Comparison of ENCODE assay signal across 20 cellular contexts in genomic region chrX:64230123-64230970, GRCh38. TPM values are rescaled to one million over a fixed set of nuclear protein-coding genes. Genes with fewer than 3 reads are reported as not detected.
"Had no signal": no experiment of that assay in that cellular context is flagged by ENCODE, and none has a peak within 500 bp of the region (broad histone marks: within the 10 kb centered on the region; RNA-seq: fewer than 3 reads in every experiment).

Gene ASB12, minus strand, starts transcription at chrX:64230607. Its CDS starts 4,957 bp downstream, at chrX:64225650.

- H3K27me3 Mint-ChIP-seq: activated CD4-positive, alpha-beta T cell treated with anti-CD3 and anti-CD28 coated beads, Interleukin-2, amount 10 ng/mL, durations not matched to agents 24 days and 14 days; activated naive CD8-positive, alpha-beta T cell treated with anti-CD3 and anti-CD28 coated beads, Interleukin-2, amount 10 ng/mL, durations not matched to agents 7 days and 5 days; naive thymus-derived CD4-positive, alpha-beta T cell had no signal

- H3K9me3 ChIP-seq: neutrophil, thyroid gland had no signal

- H3K27ac Mint-ChIP-seq: activated CD4-positive, alpha-beta T cell treated with anti-CD3 and anti-CD28 coated beads, Interleukin-2, amount 10 ng/mL, durations not matched to agents 24 days and 14 days; activated naive CD8-positive, alpha-beta T cell treated with anti-CD3 and anti-CD28 coated beads, Interleukin-2, amount 10 ng/mL, durations not matched to agents 7 days and 5 days; activated T-helper 1 cell treated with anti-CD3 and anti-CD28 coated beads, Interleukin-12 subunit alpha, Interleukin-12 subunit beta, Interleukin-2, Interleukin-4 antibody, amounts not matched to agents 30 ng/mL and 10 ng/mL and 1 ng/mL, durations not matched to agents 14 hours and 24 hours and 36 hours; naive thymus-derived CD4-positive, alpha-beta T cell; stimulated activated naive B cell treated with anti-CD40 and anti-IgM and Interleukin-4, amounts not matched to agents 10 μg/mL and 1 μg/mL and 100 μg/mL, for 72 hours had no signal

- H3K36me3 ChIP-seq: brain microvascular endothelial cell, neutrophil, thyroid gland had no signal

- H3K27me3 ChIP-seq: brain microvascular endothelial cell, neutrophil, thyroid gland had no signal

- H3K4me1 Mint-ChIP-seq: activated CD4-positive, alpha-beta T cell treated with anti-CD3 and anti-CD28 coated beads, Interleukin-2, amount 10 ng/mL, durations not matched to agents 24 days and 14 days; activated naive CD8-positive, alpha-beta T cell treated with anti-CD3 and anti-CD28 coated beads, Interleukin-2, amount 10 ng/mL, durations not matched to agents 7 days and 5 days; stimulated activated naive B cell treated with anti-CD40 and anti-IgM and Interleukin-4, amounts not matched to agents 10 μg/mL and 1 μg/mL and 100 μg/mL, for 72 hours had no signal

- H3K9ac ChIP-seq: parathyroid adenoma had no signal

- H3K4me1 ChIP-seq: parathyroid adenoma, thyroid gland had no signal

- H3K27ac ChIP-seq: brain microvascular endothelial cell, neutrophil, parathyroid adenoma, thyroid gland had no signal

- H3K36me3 Mint-ChIP-seq: activated naive CD8-positive, alpha-beta T cell treated with anti-CD3 and anti-CD28 coated beads, Interleukin-2, amount 10 ng/mL, durations not matched to agents 7 days and 5 days; stimulated activated naive B cell treated with anti-CD40 and anti-IgM and Interleukin-4, amounts not matched to agents 10 μg/mL and 1 μg/mL and 100 μg/mL, for 72 hours had no signal

- H3K9me3 Mint-ChIP-seq: activated CD4-positive, alpha-beta T cell treated with anti-CD3 and anti-CD28 coated beads, Interleukin-2, amount 10 ng/mL, durations not matched to agents 24 days and 14 days; activated naive CD8-positive, alpha-beta T cell treated with anti-CD3 and anti-CD28 coated beads, Interleukin-2, amount 10 ng/mL, durations not matched to agents 7 days and 5 days; activated T-helper 1 cell treated with anti-CD3 and anti-CD28 coated beads, Interleukin-12 subunit alpha, Interleukin-12 subunit beta, Interleukin-2, Interleukin-4 antibody, amounts not matched to agents 30 ng/mL and 10 ng/mL and 1 ng/mL, durations not matched to agents 14 hours and 24 hours and 36 hours had no signal

- H2AFZ ChIP-seq: parathyroid adenoma had no signal

- DNase-seq: activated CD4-positive, alpha-beta T cell treated with anti-CD3 and anti-CD28 coated beads, Interleukin-2, amount 10 ng/mL, durations not matched to agents 24 days and 14 days; activated naive CD8-positive, alpha-beta T cell treated with anti-CD3 and anti-CD28 coated beads, Interleukin-2, amount 10 ng/mL, durations not matched to agents 7 days and 5 days; brain microvascular endothelial cell; cortex of kidney; effector CD4-positive, alpha-beta T cell; foreskin fibroblast; glutamatergic neuron; left cardiac atrium; naive thymus-derived CD4-positive, alpha-beta T cell; stimulated activated CD4-positive, alpha-beta T cell treated with anti-CD3 and anti-CD28 coated beads, Interleukin-15, amount 100 ng/mL, for 24 hours; stimulated activated CD4-positive, alpha-beta T cell treated with anti-CD3 and anti-CD28 coated beads, Interleukin-4, amount 100 ng/mL, for 1 hour; stimulated activated naive B cell treated with anti-CD40 and anti-IgM and Interleukin-4, amounts not matched to agents 10 μg/mL and 1 μg/mL and 100 μg/mL, for 72 hours; T-helper 2 cell; thyroid gland had no signal

- H3K4me3 Mint-ChIP-seq: activated CD4-positive, alpha-beta T cell treated with anti-CD3 and anti-CD28 coated beads, Interleukin-2, amount 10 ng/mL, durations not matched to agents 24 days and 14 days; activated naive CD8-positive, alpha-beta T cell treated with anti-CD3 and anti-CD28 coated beads, Interleukin-2, amount 10 ng/mL, durations not matched to agents 7 days and 5 days; activated T-helper 1 cell treated with anti-CD3 and anti-CD28 coated beads, Interleukin-12 subunit alpha, Interleukin-12 subunit beta, Interleukin-2, Interleukin-4 antibody, amounts not matched to agents 30 ng/mL and 10 ng/mL and 1 ng/mL, durations not matched to agents 14 hours and 24 hours and 36 hours; naive thymus-derived CD4-positive, alpha-beta T cell; stimulated activated naive B cell treated with anti-CD40 and anti-IgM and Interleukin-4, amounts not matched to agents 10 μg/mL and 1 μg/mL and 100 μg/mL, for 72 hours had no signal

- H3K4me3 ChIP-seq: lung, thyroid gland had no signal

- ATAC-seq: naive thymus-derived CD4-positive, alpha-beta T cell; stimulated activated naive B cell treated with anti-CD40 and anti-IgM and Interleukin-4, amounts not matched to agents 10 μg/mL and 1 μg/mL and 100 μg/mL, for 72 hours had no signal

- H3K79me2 ChIP-seq: parathyroid adenoma had no signal

RNA-seq across cellular contexts. Expression of gene ASB12, which starts in this region (rescaled TPM):
- total RNA-seq: activated CD4-positive, alpha-beta T cell treated with anti-CD3 and anti-CD28 coated beads, Interleukin-2, amount 10 ng/mL, durations not matched to agents 24 days and 14 days; activated T-helper 1 cell treated with anti-CD3 and anti-CD28 coated beads, Interleukin-12 subunit alpha, Interleukin-12 subunit beta, Interleukin-2, Interleukin-4 antibody, amounts not matched to agents 30 ng/mL and 10 ng/mL and 1 ng/mL, durations not matched to agents 14 hours and 24 hours and 36 hours; endothelial cell of umbilical vein; naive thymus-derived CD4-positive, alpha-beta T cell; renal cortical epithelial cell; thyroid gland had no signal
